In the genomic region with DNA sequence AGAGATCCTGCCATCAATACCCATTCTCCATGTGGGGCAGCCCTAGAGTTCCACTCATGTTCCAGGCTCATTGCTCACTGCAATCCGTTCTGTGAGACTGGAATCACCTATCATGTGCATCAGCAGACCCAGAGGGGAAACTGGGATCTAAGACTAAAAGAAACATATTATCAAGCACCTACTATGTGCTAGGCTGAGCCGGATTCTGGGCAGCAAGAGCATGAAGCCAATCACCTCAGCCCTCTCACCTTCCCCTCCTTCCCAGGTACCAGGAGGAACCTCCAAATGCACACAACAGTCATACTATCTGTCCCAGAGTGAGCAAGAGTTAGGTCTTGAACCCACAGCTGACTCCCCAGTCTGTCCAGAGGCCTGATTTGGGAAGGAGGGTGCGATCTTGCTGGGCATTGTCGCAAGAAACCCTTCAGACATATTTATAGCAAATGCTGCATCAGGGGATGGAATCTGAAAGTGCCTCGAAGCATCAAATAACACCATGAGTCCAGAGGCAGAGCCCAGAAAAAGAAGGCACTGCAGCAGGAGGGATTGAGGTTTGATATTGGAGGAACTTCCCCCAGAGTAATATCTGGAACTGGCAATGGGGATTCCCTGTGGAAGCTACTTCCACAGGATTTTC, we compare ENCODE assay signal across 16 cellular contexts. TPM values are rescaled to one million over a fixed set of nuclear protein-coding genes. Genes with fewer than 3 reads are reported as not detected.
DNase-seq lines count a peak whose midpoint lies in the region; ATAC-seq and TF ChIP-seq lines count a peak whose summit lies in the region.
"Had no signal": no experiment of that assay in that cellular context is flagged by ENCODE, and none has a peak within 500 bp of the region (broad histone marks: within the 10 kb centered on the region; RNA-seq: fewer than 3 reads in every experiment).

No MANE protein-coding gene starts in this region.

- H3K36me3 ChIP-seq in SK-N-SH (replicated peaks in 1 of 2; ENCODE audit: control insufficient read depth in 1 of 2, insufficient read depth in 2 of 2, low read length in 1 of 2): no peaks in the 10 kb centered on the region
- no peaks in the 10 kb centered on the region for H3K36me3 ChIP-seq in muscle layer of duodenum (ENCODE audit: control insufficient read depth in 1 of 2, insufficient read depth in 2 of 2, low read length in 2 of 2)
- H3K36me3 ChIP-seq in transverse colon: no peaks in the 10 kb centered on the region
- H3K36me3 ChIP-seq: heart right ventricle had no signal

- in situ Hi-C loops in transverse colon (cut with MboI; ENCODE audit: low pct_ligation_motif_present in 1 of 4, low pct_unique_long_range_greater_than_20kb in 1 of 4, low sequenced_read_pairs in 3 of 4): no loop called here

- DNase-seq in SK-N-SH: no peak
- peak; percentile 36 for DNase-seq in choroid plexus epithelial cell (ENCODE audit: low read depth)
- DNase-seq in transverse colon: no peak
- DNase-seq in UCSD-AML1 (lab: John Stamatoyannopoulos, UW; ENCODE audit: unreplicated experiment): no peak
- no peak for DNase-seq in Right ventricle myocardium superior
- DNase-seq: activated CD8-positive, alpha-beta memory T cell treated with anti-CD3 and anti-CD28 coated beads for 24 hours; activated effector memory CD4-positive, alpha-beta T cell treated with anti-CD3 and anti-CD28 coated beads, Interleukin-2, amount 50 U/mL, for 16 hours; aorta; heart right ventricle; NCI-H1436 treated with DMSO at 0.1 percent for 48 hours had no signal

- H3K27me3 ChIP-seq in SK-N-SH (ENCODE audit: insufficient read depth) (no peaks in the 10 kb centered on the region), muscle layer of duodenum (ENCODE audit: low read depth, low read length) (no peaks in the 10 kb centered on the region), transverse colon (no peaks in the 10 kb centered on the region)

- no peaks in the 10 kb centered on the region for H3K9me3 ChIP-seq in SK-N-SH
- H3K9me3 ChIP-seq in muscle layer of duodenum (ENCODE audit: control insufficient read depth in 1 of 2, low read length in 2 of 2): no peaks in the 10 kb centered on the region
- no peaks in the 10 kb centered on the region for H3K9me3 ChIP-seq in transverse colon
- H3K9me3 ChIP-seq: heart right ventricle had no signal

- H3K9ac ChIP-seq in SK-N-SH: no peak overlapping the region

- H2AFZ ChIP-seq in SK-N-SH (ENCODE audit: low read depth): no peak overlapping the region

- TF ChIP-seq EP300 in SK-N-SH (IDR thresholded peaks at IDR 0.05; ENCODE audit: borderline replicate concordance in 1 of 2, low read depth in 1 of 2, low read length in 1 of 2) (no peak), transverse colon (IDR thresholded peaks at IDR 0.05; ENCODE audit: low read depth) (no peak)

- H3K27ac ChIP-seq in SK-N-SH (ENCODE audit: low read depth in 2 of 2, low read length in 1 of 2) (no peak overlapping the region), muscle layer of duodenum (ENCODE audit: low read length) (peak overlapping the region; percentile 25), transverse colon (peak overlapping the region; percentile 26 to 65 (median 48))
- H3K27ac ChIP-seq: 22Rv1, C4-2B, heart right ventricle, VCaP had no signal

- peaks cover 6% of the 10 kb centered on the region for H3F3A ChIP-seq in SK-N-SH (replicated peaks; ENCODE audit: insufficient read depth)

- TF ChIP-seq POLR2A in transverse colon (IDR thresholded peaks at IDR 0.05): no peak

- ATAC-seq in SK-N-SH treated with all-trans-retinoic acid at 6 μM for 48 hours (no peak), GM21360 (IDR thresholded peaks at IDR 0.05; ENCODE audit: unreplicated experiment) (no peak), Right ventricle myocardium superior (ENCODE audit: poor library complexity) (no peak)
- ATAC-seq: heart right ventricle had no signal

- H3K79me2 ChIP-seq in SK-N-SH (ENCODE audit: insufficient read depth): peaks cover 9% of the 10 kb centered on the region

- H3K4me3 ChIP-seq in SK-N-SH (ENCODE audit: low read depth in 2 of 2, low read length in 1 of 2) (no peak overlapping the region), choroid plexus epithelial cell (ENCODE audit: low read depth, low read length) (no peak overlapping the region), muscle layer of duodenum (ENCODE audit: low read depth in 1 of 2, low read length in 2 of 2) (no peak overlapping the region), transverse colon (no peak overlapping the region)
- H3K4me3 ChIP-seq: heart right ventricle had no signal

- peak overlapping the region; percentile 29; the same call in 1 of the 2 replicates for H3K4me2 ChIP-seq in SK-N-SH

- CTCF ChIA-PET in SK-N-SH (lab: Yijun Ruan, JAX): interaction anchor here (0.8 to 6.9 kb wide), 5 partner anchors 13 to 58 kb away, joined by 3 to 118 read pairs (median 3); a partner anchor contains a TSS

- 85% methylated on average over 5 of the region's 5 CpGs for WGBS in SK-N-SH (ENCODE audit: low lambda C conversion rate)
- 66 to 74% methylated on average over 4 to 5 of the region's 5 CpGs for WGBS in transverse colon (ENCODE audit: low coverage in 1 of 2), 2 donors

- H3K9me2 ChIP-seq in SK-N-SH: no peaks in the 10 kb centered on the region

- POLR2A ChIA-PET in SK-N-SH (lab: Yijun Ruan, JAX): no interaction called here

- intact Hi-C loops in transverse colon (cut with DNase I; ENCODE audit: low total_unique reads) (loop anchor here (10.0 kb wide), 1 partner anchor 1273 kb away; a partner anchor contains a TSS), Right ventricle myocardium superior (cut with DNase I) (no loop called here)

- H4K20me1 ChIP-seq in SK-N-SH (ENCODE audit: insufficient read depth): no peaks in the 10 kb centered on the region

- TF ChIP-seq CTCF in SK-N-SH (IDR thresholded peaks at IDR 0.05) (no peak), choroid plexus epithelial cell (conservative IDR thresholded peaks at IDR 0.05; ENCODE audit: low read depth, low read length) (no peak), transverse colon (IDR thresholded peaks at IDR 0.05) (no peak)

- H3K4me1 ChIP-seq in SK-N-SH (ENCODE audit: control insufficient read depth in 1 of 2, insufficient read depth in 2 of 2, low read depth in 1 of 2, low read length in 1 of 2): peaks cover 13 to 18% of the 10 kb centered on the region in 2 experiments; a peak in 3 of 4 replicates
- peaks cover 14 to 15% of the 10 kb centered on the region in 2 donors for H3K4me1 ChIP-seq in muscle layer of duodenum (ENCODE audit: control insufficient read depth in 1 of 2, insufficient read depth in 2 of 2, low read length in 2 of 2)
- peaks cover 2 to 39% (median 28%) of the 10 kb centered on the region in 4 donors for H3K4me1 ChIP-seq in transverse colon

- no peak for TF ChIP-seq RAD21 in SK-N-SH (IDR thresholded peaks at IDR 0.05; ENCODE audit: low read length)

TF ChIP-seq in SK-N-SH, 30 proteins besides CTCF, POLR2A, EP300 and RAD21 (continues in another document):
- TF ChIP-seq FOXM1 (IDR thresholded peaks at IDR 0.05; ENCODE audit: low read depth) (no peak), ELF1 (IDR thresholded peaks at IDR 0.05) (no peak), TCF12 (IDR thresholded peaks at IDR 0.05) (no peak), MEF2A (IDR thresholded peaks at IDR 0.05; ENCODE audit: borderline replicate concordance, low read depth) (no peak), NRF1 (IDR thresholded peaks at IDR 0.05; ENCODE audit: low read depth, low read length) (no peak), YY1 (IDR thresholded peaks at IDR 0.05; ENCODE audit: low read depth) (no peak), TAF1 (IDR thresholded peaks at IDR 0.05; ENCODE audit: borderline replicate concordance, low read depth, low read length) (no peak), SIN3A (IDR thresholded peaks at IDR 0.05; ENCODE audit: borderline replicate concordance, low read depth, low read length) (no peak)

TF ChIP-seq in SK-N-SH treated with all-trans-retinoic acid at 6 μM for 48 hours, 23 proteins besides CTCF, POLR2A, EP300 and RAD21 (continues in another document):
- TF ChIP-seq, protein P1, sequence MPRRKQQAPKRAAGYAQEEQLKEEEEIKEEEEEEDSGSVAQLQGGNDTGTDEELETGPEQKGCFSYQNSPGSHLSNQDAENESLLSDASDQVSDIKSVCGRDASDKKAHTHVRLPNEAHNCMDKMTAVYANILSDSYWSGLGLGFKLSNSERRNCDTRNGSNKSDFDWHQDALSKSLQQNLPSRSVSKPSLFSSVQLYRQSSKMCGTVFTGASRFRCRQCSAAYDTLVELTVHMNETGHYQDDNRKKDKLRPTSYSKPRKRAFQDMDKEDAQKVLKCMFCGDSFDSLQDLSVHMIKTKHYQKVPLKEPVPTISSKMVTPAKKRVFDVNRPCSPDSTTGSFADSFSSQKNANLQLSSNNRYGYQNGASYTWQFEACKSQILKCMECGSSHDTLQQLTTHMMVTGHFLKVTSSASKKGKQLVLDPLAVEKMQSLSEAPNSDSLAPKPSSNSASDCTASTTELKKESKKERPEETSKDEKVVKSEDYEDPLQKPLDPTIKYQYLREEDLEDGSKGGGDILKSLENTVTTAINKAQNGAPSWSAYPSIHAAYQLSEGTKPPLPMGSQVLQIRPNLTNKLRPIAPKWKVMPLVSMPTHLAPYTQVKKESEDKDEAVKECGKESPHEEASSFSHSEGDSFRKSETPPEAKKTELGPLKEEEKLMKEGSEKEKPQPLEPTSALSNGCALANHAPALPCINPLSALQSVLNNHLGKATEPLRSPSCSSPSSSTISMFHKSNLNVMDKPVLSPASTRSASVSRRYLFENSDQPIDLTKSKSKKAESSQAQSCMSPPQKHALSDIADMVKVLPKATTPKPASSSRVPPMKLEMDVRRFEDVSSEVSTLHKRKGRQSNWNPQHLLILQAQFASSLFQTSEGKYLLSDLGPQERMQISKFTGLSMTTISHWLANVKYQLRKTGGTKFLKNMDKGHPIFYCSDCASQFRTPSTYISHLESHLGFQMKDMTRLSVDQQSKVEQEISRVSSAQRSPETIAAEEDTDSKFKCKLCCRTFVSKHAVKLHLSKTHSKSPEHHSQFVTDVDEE (CRISPR knock-in tag; IDR thresholded peaks at IDR 0.05): no peak

RNA-seq across cellular contexts. Expression of a gene that starts 6.7 kb away (rescaled TPM):
- 25.6 and 34.6 TPM in 2 replicates for polyA plus RNA-seq in SK-N-SH (2012; rRNA removed)
- 16.0 and 21.3 TPM in 2 replicates for polyA plus RNA-seq in SK-N-SH (2012; cell fraction: cytosol; rRNA removed)
- 159 and 161 TPM in 2 replicates for polyA plus RNA-seq in SK-N-SH (2012; cell fraction: nucleus; rRNA removed)
- total RNA-seq in transverse colon: 10 to 100 TPM; 20.6 to 53.5 (median 47.1) TPM
- total RNA-seq in Right ventricle myocardium superior: 5.9 TPM

RNA-seq across cellular contexts. Expression of a gene that starts 22.7 kb away (rescaled TPM):
- 36.0 and 46.4 TPM in 2 replicates for polyA plus RNA-seq in SK-N-SH (2012; rRNA removed)
- polyA plus RNA-seq in SK-N-SH (2012; cell fraction: cytosol; rRNA removed): 17.8 and 26.1 TPM in 2 replicates
- polyA plus RNA-seq in SK-N-SH (2012; cell fraction: nucleus; rRNA removed): 126 and 137 TPM in 2 replicates
- 100 to 1,000 TPM; 112 to 170 (median 115) TPM for total RNA-seq in transverse colon
- 52.1 TPM for total RNA-seq in Right ventricle myocardium superior

RNA-seq across cellular contexts. Expression of a gene that starts 40.4 kb away (rescaled TPM):
- 50.4 and 52.5 TPM in 2 replicates for polyA plus RNA-seq in SK-N-SH (2012; rRNA removed)
- polyA plus RNA-seq in SK-N-SH (2012; cell fraction: cytosol; rRNA removed): 42.8 and 43.9 TPM in 2 replicates
- polyA plus RNA-seq in SK-N-SH (2012; cell fraction: nucleus; rRNA removed): 125 and 129 TPM in 2 replicates
- total RNA-seq in transverse colon: 100 to 1,000 TPM in 1 of 4 donors, 10 to 100 TPM in 3; 82.9 to 143 (median 83.9) TPM
- 32.4 TPM for total RNA-seq in Right ventricle myocardium superior

RNA-seq across cellular contexts. Expression of a gene that starts 54.1 kb away (rescaled TPM):
- polyA plus RNA-seq in SK-N-SH (2012; rRNA removed): 0.19 and 0.39 TPM in 2 replicates
- 0.13 and 0.28 TPM in 2 replicates for polyA plus RNA-seq in SK-N-SH (2012; cell fraction: cytosol; rRNA removed)
- 0.25 and 0.26 TPM in 2 replicates for polyA plus RNA-seq in SK-N-SH (2012; cell fraction: nucleus; rRNA removed)
- total RNA-seq in transverse colon: 10 to 100 TPM in 1 of 4 donors, 1 to 10 TPM in 2, not detected in 1; 1.1 to 19.1 (median 3.3) TPM
- total RNA-seq in Right ventricle myocardium superior: 0.11 TPM

Comparison
In these comparisons a context has a peak if more than half of its experiments do, and no peak if none do; other contexts are left out.
1. H3K27ac ChIP-seq: peak in muscle layer of duodenum (single experiment) and transverse colon (4 of 4); none in SK-N-SH (0 of 2).